In genomic region chr4:120725639-120726585, GRCh38 we compare ENCODE assay signal across 20 cellular contexts.
DNase-seq lines count a peak whose midpoint lies in the region; ATAC-seq and TF ChIP-seq lines count a peak whose summit lies in the region.
"Had no signal": no experiment of that assay in that cellular context is flagged by ENCODE, and none has a peak within 500 bp of the region (broad histone marks: within the 10 kb centered on the region; RNA-seq: fewer than 3 reads in every experiment).

No MANE protein-coding gene starts in this region.

- TF ChIP-seq EP300 in SK-N-SH (IDR thresholded peaks at IDR 0.05; ENCODE audit: borderline replicate concordance in 1 of 2, low read depth in 1 of 2, low read length in 1 of 2), result peak in 1 of 2 experiments; percentile 77; a peak in 2 of 4 replicates

- CTCF ChIA-PET in SK-N-SH (lab: Yijun Ruan, JAX) (interaction anchor here (0.6 to 1.2 kb wide), 4 partner anchors 13 to 371 kb away, joined by 3 read pairs; no protein-coding TSS in a partner anchor), MCF 10A (lab: Yijun Ruan, JAX) (interaction anchor here (0.6 to 1.1 kb wide), 4 partner anchors 71 to 653 kb away, joined by 3 to 4 read pairs (median 3); no protein-coding TSS in a partner anchor)

- TF ChIP-seq CTCF in SK-N-SH (IDR thresholded peaks at IDR 0.05), result no peak
- no peak for TF ChIP-seq CTCF in kidney epithelial cell (IDR thresholded peaks at IDR 0.05; ENCODE audit: insufficient read depth, low read length, poor library complexity, severe bottlenecking)
- TF ChIP-seq CTCF in MCF 10A (IDR thresholded peaks at IDR 0.05; ENCODE audit: unreplicated experiment), result no peak
- no peak for TF ChIP-seq CTCF in endothelial cell (IDR thresholded peaks at IDR 0.05; ENCODE audit: unreplicated experiment)

- peak overlapping the region; percentile 62 for H3K14ac ChIP-seq in trophoblast cell (ENCODE audit: low read length)

- no peaks in the 10 kb centered on the region for H3K27me3 ChIP-seq in SK-N-SH (ENCODE audit: insufficient read depth)
- no peaks in the 10 kb centered on the region for H3K27me3 ChIP-seq in SJCRH30
- H3K27me3 ChIP-seq in kidney epithelial cell (ENCODE audit: control insufficient read depth, insufficient read depth, low read length), result no peaks in the 10 kb centered on the region
- H3K27me3 ChIP-seq in trophoblast cell (ENCODE audit: insufficient read depth, low read length), result no peaks in the 10 kb centered on the region
- H3K27me3 ChIP-seq: BLaER1 had no signal

- H4K20me1 ChIP-seq in SK-N-SH (ENCODE audit: insufficient read depth), result no peaks in the 10 kb centered on the region
- H4K20me1 ChIP-seq: BLaER1 had no signal

- no peaks in the 10 kb centered on the region for H3F3A ChIP-seq in SK-N-SH (replicated peaks; ENCODE audit: insufficient read depth)

- H3K9me3 ChIP-seq in SK-N-SH (no peaks in the 10 kb centered on the region), SJCRH30 (replicated peaks) (no peaks in the 10 kb centered on the region), trophoblast cell (ENCODE audit: insufficient read depth, low read depth, low read length) (no peaks in the 10 kb centered on the region)
- H3K9me3 ChIP-seq: BLaER1 had no signal

- H3K4me3 Mint-ChIP-seq in MCF 10A (ENCODE audit: unreplicated experiment) (no peak overlapping the region), endothelial cell (ENCODE audit: unreplicated experiment) (no peak overlapping the region)
- H3K4me3 Mint-ChIP-seq: CD8-positive, alpha-beta T cell had no signal

- H3K36me3 ChIP-seq in SK-N-SH (replicated peaks in 1 of 2; ENCODE audit: control insufficient read depth in 1 of 2, insufficient read depth in 2 of 2, low read length in 1 of 2), result no peaks in the 10 kb centered on the region
- no peaks in the 10 kb centered on the region for H3K36me3 ChIP-seq in SJCRH30
- H3K36me3 ChIP-seq in kidney epithelial cell (ENCODE audit: control insufficient read depth, insufficient read depth, low read length), result no peaks in the 10 kb centered on the region
- peaks cover 0 to 1% of the 10 kb centered on the region in 2 experiments for H3K36me3 ChIP-seq in trophoblast cell (ENCODE audit: control insufficient read depth in 1 of 2, insufficient read depth in 2 of 2, low read length in 2 of 2)
- H3K36me3 ChIP-seq: BLaER1 had no signal

- no peak overlapping the region for H2AFZ ChIP-seq in SK-N-SH (ENCODE audit: low read depth)
- no peak overlapping the region for H2AFZ ChIP-seq in trophoblast cell (ENCODE audit: insufficient read depth, low read length, poor library complexity)

- peak overlapping the region; percentile 49 for H2BK5ac ChIP-seq in trophoblast cell (ENCODE audit: low read depth, low read length, poor library complexity)

- TF ChIP-seq RAD21 in SK-N-SH (IDR thresholded peaks at IDR 0.05; ENCODE audit: low read length), result peak; percentile 26

- H3K79me2 ChIP-seq in SK-N-SH (ENCODE audit: insufficient read depth), result no peaks in the 10 kb centered on the region
- H3K79me2 ChIP-seq in trophoblast cell (ENCODE audit: control insufficient read depth, insufficient read depth, low read length, poor library complexity), result no peaks in the 10 kb centered on the region

- H2BK120ac ChIP-seq in trophoblast cell (ENCODE audit: insufficient read depth, low read length, poor library complexity), result peak overlapping the region; percentile 35

- H2AK5ac ChIP-seq in trophoblast cell (ENCODE audit: low read length), result no peak overlapping the region

- H3K4ac ChIP-seq in trophoblast cell (ENCODE audit: low read depth, low read length), result no peak overlapping the region

- intact Hi-C loops in MCF 10A (cut with micrococcal nuclease), result no loop called here

- no peak overlapping the region for H3K23ac ChIP-seq in trophoblast cell (ENCODE audit: low read length)

- H3K9ac ChIP-seq in SK-N-SH (no peak overlapping the region), trophoblast cell (ENCODE audit: low read length) (no peak overlapping the region)
- H3K9ac ChIP-seq: BLaER1 had no signal

- H3K27me3 Mint-ChIP-seq in MCF 10A (ENCODE audit: insufficient read depth, unreplicated experiment) (no peaks in the 10 kb centered on the region), endothelial cell (ENCODE audit: unreplicated experiment) (peaks cover 2% of the 10 kb centered on the region)

- no TSS peak for BruUV-seq in MCF 10A (replicated peaks; lab: Mats Ljungman, UMichigan)

- DNase-seq in SK-N-SH (peak; percentile 46), SJCRH30 (peak in 1 of 2 experiments; percentile 48), kidney epithelial cell (ENCODE audit: low read depth) (peak; percentile 16), trophoblast cell (no peak), MCF 10A (ENCODE audit: unreplicated experiment) (no peak), endothelial cell (ENCODE audit: low spot score) (no peak)
- DNase-seq: CD8-positive, alpha-beta T cell; DND-41; Karpas-422; MM.1S; NCI-H1105; NCI-H187 treated with DMSO at 0.1 percent for 48 hours; NCI-H345; NCI-H526; OCI-M1; SHP77 treated with DMSO at 0.1 percent for 48 hours had no signal

- peaks cover 19% of the 10 kb centered on the region for H3K79me1 ChIP-seq in trophoblast cell (ENCODE audit: low read length)

- H3K36me3 Mint-ChIP-seq in MCF 10A (ENCODE audit: insufficient read depth, unreplicated experiment), result no peaks in the 10 kb centered on the region
- H3K36me3 Mint-ChIP-seq in endothelial cell (ENCODE audit: low read depth, unreplicated experiment), result no peaks in the 10 kb centered on the region
- H3K36me3 Mint-ChIP-seq: CD8-positive, alpha-beta T cell had no signal

- peaks cover 0 to 12% of the 10 kb centered on the region in 2 experiments; a peak in 2 of 4 replicates for H3K4me1 ChIP-seq in SK-N-SH (ENCODE audit: control insufficient read depth in 1 of 2, insufficient read depth in 2 of 2, low read depth in 1 of 2, low read length in 1 of 2)
- H3K4me1 ChIP-seq in SJCRH30, result peaks cover 8% of the 10 kb centered on the region
- peaks cover 5 to 7% of the 10 kb centered on the region in 2 experiments for H3K4me1 ChIP-seq in trophoblast cell (ENCODE audit: control insufficient read depth in 1 of 2, insufficient read depth in 2 of 2, low read length in 2 of 2)
- H3K4me1 ChIP-seq: BLaER1 had no signal

- H4K12ac ChIP-seq in trophoblast cell (ENCODE audit: low read depth, low read length), result no peak overlapping the region

- H3K4me3 ChIP-seq in SK-N-SH (ENCODE audit: low read depth in 2 of 2, low read length in 1 of 2) (no peak overlapping the region), SJCRH30 (no peak overlapping the region), kidney epithelial cell (ENCODE audit: low read depth, low read length) (no peak overlapping the region), trophoblast cell (ENCODE audit: low read depth, low read length) (no peak overlapping the region)
- H3K4me3 ChIP-seq: BLaER1, GM12878 had no signal

- H4K8ac ChIP-seq in trophoblast cell (ENCODE audit: low read depth, low read length), result no peak overlapping the region

- POLR2A ChIA-PET in SK-N-SH (lab: Yijun Ruan, JAX) (interaction anchor here (0.6 kb wide), 1 partner anchor 289 kb away, joined by 3 read pairs; no protein-coding TSS in a partner anchor), MCF 10A (lab: Yijun Ruan, JAX) (no interaction called here)

- no peaks in the 10 kb centered on the region for H3K9me2 ChIP-seq in SK-N-SH

- peak overlapping the region; percentile 77 for H4K91ac ChIP-seq in trophoblast cell (ENCODE audit: low read depth, low read length)

- no peaks in the 10 kb centered on the region for H3K4me1 Mint-ChIP-seq in MCF 10A (ENCODE audit: insufficient read depth, unreplicated experiment)
- H3K4me1 Mint-ChIP-seq in endothelial cell (ENCODE audit: unreplicated experiment), result peaks cover 5% of the 10 kb centered on the region

- H2BK12ac ChIP-seq in trophoblast cell (ENCODE audit: low read length), result peak overlapping the region; percentile 74

- H3K4me2 ChIP-seq in SK-N-SH (no peak overlapping the region), trophoblast cell (ENCODE audit: low read length) (no peak overlapping the region)
- H3K4me2 ChIP-seq: BLaER1 had no signal

- no peaks in the 10 kb centered on the region for H3K9me3 Mint-ChIP-seq in MCF 10A (ENCODE audit: unreplicated experiment)
- no peaks in the 10 kb centered on the region for H3K9me3 Mint-ChIP-seq in endothelial cell (ENCODE audit: unreplicated experiment)
- H3K9me3 Mint-ChIP-seq: CD8-positive, alpha-beta T cell had no signal

- H3K27ac ChIP-seq in SK-N-SH (ENCODE audit: low read depth in 2 of 2, low read length in 1 of 2) (peak overlapping the region in 1 of 2 experiments; percentile 64; a peak in 2 of 4 replicates), SJCRH30 (peak overlapping the region; percentile 12; the same call in 1 of the 2 replicates), trophoblast cell (ENCODE audit: low read depth, low read length) (peak overlapping the region; percentile 51)
- H3K27ac ChIP-seq: BLaER1 had no signal

- H3K27ac Mint-ChIP-seq in MCF 10A (ENCODE audit: low read depth, unreplicated experiment) (no peak overlapping the region), endothelial cell (ENCODE audit: unreplicated experiment) (no peak overlapping the region)
- H3K27ac Mint-ChIP-seq: CD8-positive, alpha-beta T cell had no signal

- H3K18ac ChIP-seq in trophoblast cell (ENCODE audit: low read length), result peak overlapping the region; percentile 73

- ATAC-seq in SK-N-SH treated with all-trans-retinoic acid at 6 μM for 48 hours (no peak), GM18870 (IDR thresholded peaks at IDR 0.05; ENCODE audit: unreplicated experiment) (no peak)
- ATAC-seq: CD8-positive, alpha-beta T cell; GM12878 had no signal

- WGBS in SK-N-SH (ENCODE audit: low lambda C conversion rate), result 68% methylated on average over 6 of the region's 6 CpGs
- WGBS in trophoblast cell (ENCODE audit: extremely low coverage, insufficient coverage, insufficient read length), result no CpG with 5 or more reads among the region's 6 CpGs

TF ChIP-seq in SK-N-SH, 30 proteins besides CTCF, POLR2A, EP300 and RAD21 (continues in another document):
- TF ChIP-seq CHD2 (IDR thresholded peaks at IDR 0.05; ENCODE audit: low read length, partially characterized antibody), result peak; percentile 54
- TF ChIP-seq MXI1 (IDR thresholded peaks at IDR 0.05; ENCODE audit: low read depth, low read length), result peak; percentile 53; the same call in 1 of the 2 replicates
- peak; percentile 90 for TF ChIP-seq GATA2 (CRISPR knock-in tag; IDR thresholded peaks at IDR 0.05)
- TF ChIP-seq FOXJ3 (CRISPR knock-in tag; IDR thresholded peaks at IDR 0.05), result peak; percentile 54; the same call in 1 of the 2 replicates
- no peak for TF ChIP-seq FOXM1 (IDR thresholded peaks at IDR 0.05; ENCODE audit: low read depth)

Comparison
In these comparisons a context has a peak if more than half of its experiments do, and no peak if none do; other contexts are left out.
1. DNase-seq: peak in SK-N-SH (single experiment) and kidney epithelial cell (single experiment); none in trophoblast cell (0 of 2), MCF 10A (single experiment) and endothelial cell (single experiment).